ENCODE assay signal across 8 cellular contexts in genomic region chr4:53376900-53377299, GRCh38. TPM values are rescaled to one million over a fixed set of nuclear protein-coding genes. Genes with fewer than 3 reads are reported as not detected.
DNase-seq lines count a peak whose midpoint lies in the region; ATAC-seq and TF ChIP-seq lines count a peak whose summit lies in the region.

No MANE protein-coding gene starts in this region.

- no peak for TF ChIP-seq POLR2A in HCT116 (IDR thresholded peaks at IDR 0.05; ENCODE audit: borderline replicate concordance, extremely low read depth, insufficient read depth, insufficient read length)

- H3K9me3 ChIP-seq in HCT116 (ENCODE audit: control insufficient read depth in 1 of 2, insufficient read depth in 1 of 2, low read depth in 1 of 2, low read length in 2 of 2) (no peaks in the 10 kb centered on the region), SJCRH30 (replicated peaks) (no peaks in the 10 kb centered on the region)

- H3K9me2 ChIP-seq in HCT116 (ENCODE audit: insufficient read depth) = no peaks in the 10 kb centered on the region

- H3K4me1 ChIP-seq in HCT116 (ENCODE audit: control insufficient read depth in 1 of 2, insufficient read depth in 2 of 2, low read length in 2 of 2) (peaks cover 6 to 16% of the 10 kb centered on the region in 2 experiments; a peak in 3 of 4 replicates), SJCRH30 (peaks cover 4% of the 10 kb centered on the region; the same call in 1 of the 2 replicates)

- H4K20me1 ChIP-seq in HCT116 (ENCODE audit: insufficient read depth) = peaks cover 8% of the 10 kb centered on the region; the same call in 1 of the 2 replicates

- peaks cover 0 to 13% of the 10 kb centered on the region in 2 experiments; a peak in 1 of 4 replicates for H3K36me3 ChIP-seq in HCT116 (ENCODE audit: control insufficient read depth in 1 of 2, insufficient read depth in 2 of 2, low read length in 2 of 2)
- H3K36me3 ChIP-seq in SJCRH30 = peaks cover 9% of the 10 kb centered on the region; the same call in 1 of the 2 replicates

- H3K4me3 ChIP-seq in HCT116 (replicated peaks in 1 of 2; ENCODE audit: low read depth in 1 of 2, low read length in 2 of 2) (peak overlapping the region; percentile 30 to 88), SJCRH30 (peak overlapping the region; percentile 94), fibroblast of pulmonary artery (replicated peaks; ENCODE audit: low read depth, low read length) (peak overlapping the region; percentile 85), skeletal muscle cell (ENCODE audit: low read depth, low read length) (peak overlapping the region; percentile 93)

- peaks cover 44% of the 10 kb centered on the region for H3K79me2 ChIP-seq in HCT116 (ENCODE audit: insufficient read depth, low read length)

- TF ChIP-seq CTCF in HCT116 (IDR thresholded peaks at IDR 0.05 in 2 of 3, conservative IDR thresholded peaks at IDR 0.05 in 1 of 3; ENCODE audit: borderline replicate concordance in 1 of 3, insufficient read depth in 1 of 3, low read depth in 2 of 3, low read length in 2 of 3) = no peak
- TF ChIP-seq CTCF in fibroblast of pulmonary artery (IDR thresholded peaks at IDR 0.05; ENCODE audit: low read length, missing control alignments) = no peak

- no peak for ATAC-seq in HCT116
- no peak for ATAC-seq in GM19395 (IDR thresholded peaks at IDR 0.05; ENCODE audit: unreplicated experiment)

- TF ChIP-seq RAD21 in HCT116 (IDR thresholded peaks at IDR 0.05; ENCODE audit: low read depth) = no peak

- POLR2A ChIA-PET in HCT116 (lab: Charles Lee) = no interaction called here

- DNase-seq in HCT116 (ENCODE audit: low read depth, low spot score) (no peak), SJCRH30 (no peak), fibroblast of pulmonary artery (ENCODE audit: low read depth) (no peak), skeletal muscle cell (ENCODE audit: low read depth) (no peak), midbrain (lab: John Stamatoyannopoulos, UW) (no peak), anterior cingulate cortex (lab: John Stamatoyannopoulos, UW) (no peak)
- no peak for DNase-seq in stimulated activated CD4-positive, alpha-beta T cell treated with anti-CD3 and anti-CD28 coated beads, Interleukin-15, amount 100 ng/mL, for 24 hours

- RAD21 ChIA-PET in HCT116 (lab: Charles Lee; ENCODE audit: low non-redundant PET in 1 of 2, low total read pairs in 2 of 2, uncharacterized antibody in 2 of 2, unreplicated experiment in 2 of 2) = no interaction called here

- TSS peak; percentile 92 for BruUV-seq in HCT116 (replicated peaks; lab: Mats Ljungman, UMichigan)

- intact Hi-C loops in HCT116 (cut with micrococcal nuclease) = no loop called here

- CTCF ChIA-PET in HCT116 (lab: Charles Lee) = no interaction called here

- H3K27me3 ChIP-seq in HCT116 (ENCODE audit: insufficient read depth, low read length) (no peaks in the 10 kb centered on the region), SJCRH30 (no peaks in the 10 kb centered on the region)

- peak overlapping the region; percentile 88 for H3K4me2 ChIP-seq in HCT116 (ENCODE audit: low read length)

- no peak overlapping the region for H3K27ac ChIP-seq in HCT116 (ENCODE audit: low read depth, low read length)
- H3K27ac ChIP-seq in SJCRH30 = peak overlapping the region; percentile 87

- H2AFZ ChIP-seq in HCT116 (ENCODE audit: low read depth, low read length, poor library complexity, severe bottlenecking) = peak overlapping the region; percentile 37

- peak overlapping the region; percentile 91 for H3K9ac ChIP-seq in HCT116 (ENCODE audit: low read length)

TF ChIP-seq in HCT116, 20 proteins besides CTCF, POLR2A, EP300 and RAD21:
- TF ChIP-seq, protein P1, sequence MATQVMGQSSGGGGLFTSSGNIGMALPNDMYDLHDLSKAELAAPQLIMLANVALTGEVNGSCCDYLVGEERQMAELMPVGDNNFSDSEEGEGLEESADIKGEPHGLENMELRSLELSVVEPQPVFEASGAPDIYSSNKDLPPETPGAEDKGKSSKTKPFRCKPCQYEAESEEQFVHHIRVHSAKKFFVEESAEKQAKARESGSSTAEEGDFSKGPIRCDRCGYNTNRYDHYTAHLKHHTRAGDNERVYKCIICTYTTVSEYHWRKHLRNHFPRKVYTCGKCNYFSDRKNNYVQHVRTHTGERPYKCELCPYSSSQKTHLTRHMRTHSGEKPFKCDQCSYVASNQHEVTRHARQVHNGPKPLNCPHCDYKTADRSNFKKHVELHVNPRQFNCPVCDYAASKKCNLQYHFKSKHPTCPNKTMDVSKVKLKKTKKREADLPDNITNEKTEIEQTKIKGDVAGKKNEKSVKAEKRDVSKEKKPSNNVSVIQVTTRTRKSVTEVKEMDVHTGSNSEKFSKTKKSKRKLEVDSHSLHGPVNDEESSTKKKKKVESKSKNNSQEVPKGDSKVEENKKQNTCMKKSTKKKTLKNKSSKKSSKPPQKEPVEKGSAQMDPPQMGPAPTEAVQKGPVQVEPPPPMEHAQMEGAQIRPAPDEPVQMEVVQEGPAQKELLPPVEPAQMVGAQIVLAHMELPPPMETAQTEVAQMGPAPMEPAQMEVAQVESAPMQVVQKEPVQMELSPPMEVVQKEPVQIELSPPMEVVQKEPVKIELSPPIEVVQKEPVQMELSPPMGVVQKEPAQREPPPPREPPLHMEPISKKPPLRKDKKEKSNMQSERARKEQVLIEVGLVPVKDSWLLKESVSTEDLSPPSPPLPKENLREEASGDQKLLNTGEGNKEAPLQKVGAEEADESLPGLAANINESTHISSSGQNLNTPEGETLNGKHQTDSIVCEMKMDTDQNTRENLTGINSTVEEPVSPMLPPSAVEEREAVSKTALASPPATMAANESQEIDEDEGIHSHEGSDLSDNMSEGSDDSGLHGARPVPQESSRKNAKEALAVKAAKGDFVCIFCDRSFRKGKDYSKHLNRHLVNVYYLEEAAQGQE (IDR thresholded peaks at IDR 0.05; ENCODE audit: low read depth) = no peak
- no peak for TF ChIP-seq POLR2AphosphoS5 (IDR thresholded peaks at IDR 0.05; ENCODE audit: low read depth, low read length)
- TF ChIP-seq SIN3A (IDR thresholded peaks at IDR 0.05; ENCODE audit: low read depth) = no peak
- TF ChIP-seq ZFX (IDR thresholded peaks at IDR 0.05) = no peak
- TF ChIP-seq, protein P2, sequence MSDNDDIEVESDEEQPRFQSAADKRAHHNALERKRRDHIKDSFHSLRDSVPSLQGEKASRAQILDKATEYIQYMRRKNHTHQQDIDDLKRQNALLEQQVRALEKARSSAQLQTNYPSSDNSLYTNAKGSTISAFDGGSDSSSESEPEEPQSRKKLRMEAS (IDR thresholded peaks at IDR 0.05) = no peak
- TF ChIP-seq, protein P3, sequence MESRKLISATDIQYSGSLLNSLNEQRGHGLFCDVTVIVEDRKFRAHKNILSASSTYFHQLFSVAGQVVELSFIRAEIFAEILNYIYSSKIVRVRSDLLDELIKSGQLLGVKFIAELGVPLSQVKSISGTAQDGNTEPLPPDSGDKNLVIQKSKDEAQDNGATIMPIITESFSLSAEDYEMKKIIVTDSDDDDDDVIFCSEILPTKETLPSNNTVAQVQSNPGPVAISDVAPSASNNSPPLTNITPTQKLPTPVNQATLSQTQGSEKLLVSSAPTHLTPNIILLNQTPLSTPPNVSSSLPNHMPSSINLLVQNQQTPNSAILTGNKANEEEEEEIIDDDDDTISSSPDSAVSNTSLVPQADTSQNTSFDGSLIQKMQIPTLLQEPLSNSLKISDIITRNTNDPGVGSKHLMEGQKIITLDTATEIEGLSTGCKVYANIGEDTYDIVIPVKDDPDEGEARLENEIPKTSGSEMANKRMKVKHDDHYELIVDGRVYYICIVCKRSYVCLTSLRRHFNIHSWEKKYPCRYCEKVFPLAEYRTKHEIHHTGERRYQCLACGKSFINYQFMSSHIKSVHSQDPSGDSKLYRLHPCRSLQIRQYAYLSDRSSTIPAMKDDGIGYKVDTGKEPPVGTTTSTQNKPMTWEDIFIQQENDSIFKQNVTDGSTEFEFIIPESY (IDR thresholded peaks at IDR 0.05; ENCODE audit: extremely low read depth, insufficient replicate concordance, low read length) = no peak
- TF ChIP-seq CEBPB (IDR thresholded peaks at IDR 0.05; ENCODE audit: low read depth) = no peak
- no peak for TF ChIP-seq ELF1 (IDR thresholded peaks at IDR 0.05; ENCODE audit: borderline replicate concordance, low read depth)
- TF ChIP-seq FOSL1 (IDR thresholded peaks at IDR 0.05; ENCODE audit: low read depth) = no peak
- no peak for TF ChIP-seq YY1 (IDR thresholded peaks at IDR 0.05; ENCODE audit: extremely low read depth, insufficient replicate concordance, low read depth, low read length)

RNA-seq across cellular contexts. Expression of gene FIP1L1, which starts 0.5 kb away (rescaled TPM):
- 63.6 TPM for total RNA-seq in HCT116 (2021; ENCODE audit: unreplicated experiment)
- 50.9 and 62.4 TPM in 2 replicates for polyA plus RNA-seq in HCT116 (2012)
- 89.8 and 95.2 TPM in 2 replicates for total RNA-seq in SJCRH30 (2014; rRNA removed; shearing (Covaris generic))

RNA-seq across cellular contexts. Expression of gene SCFD2, which starts 11.0 kb away (rescaled TPM):
- 13.6 TPM for total RNA-seq in HCT116 (2021; ENCODE audit: unreplicated experiment)
- 5.5 and 6.5 TPM in 2 replicates for polyA plus RNA-seq in HCT116 (2012)
- 25.3 and 27.0 TPM in 2 replicates for total RNA-seq in SJCRH30 (2014; rRNA removed; shearing (Covaris generic))
